In the genomic region with DNA sequence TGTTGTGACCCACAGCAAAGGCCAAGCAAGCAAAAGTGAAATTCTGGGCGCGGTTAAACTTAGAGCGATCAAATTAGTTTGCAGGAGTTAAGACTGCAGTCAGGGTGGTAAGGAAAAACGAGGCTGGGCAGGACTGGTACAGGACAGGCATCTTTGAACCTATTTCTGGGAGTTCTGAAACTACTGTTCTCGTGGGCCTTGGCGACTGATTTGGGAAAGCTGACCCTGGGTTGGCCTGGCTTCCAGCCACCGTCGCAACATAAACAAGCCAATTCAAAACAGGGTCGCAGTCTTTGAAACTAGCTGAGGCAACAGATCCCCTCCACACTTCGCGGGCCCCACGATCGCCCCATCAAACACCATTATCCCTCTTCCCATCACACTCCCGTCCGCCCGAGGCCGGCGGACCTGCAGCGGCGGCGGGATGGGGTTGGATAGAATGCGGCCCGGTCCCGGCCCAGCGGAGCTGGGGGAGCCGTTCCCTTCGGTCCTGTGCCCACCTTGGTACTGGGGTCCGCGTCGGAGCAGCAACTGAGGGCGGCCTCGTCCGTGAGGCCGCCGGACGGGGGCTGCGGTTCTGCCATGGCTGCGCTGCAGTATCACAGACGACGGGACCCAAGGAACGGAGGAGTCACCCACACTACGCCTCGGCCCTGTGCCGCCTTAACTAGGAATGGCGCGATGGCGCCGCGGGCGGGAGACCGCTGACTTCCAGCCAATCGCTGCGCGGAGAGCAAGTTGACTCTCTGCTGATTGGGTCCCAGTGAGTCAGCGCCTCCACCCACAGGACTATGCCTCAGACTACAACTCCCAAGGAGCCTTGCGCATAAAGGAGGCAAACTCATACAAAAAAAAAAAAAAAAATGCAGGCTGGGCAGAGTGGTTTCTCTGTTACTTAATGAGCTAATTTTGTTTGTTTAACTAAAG, we compare ENCODE assay signal across 1 cellular context.
TF ChIP-seq lines count a peak whose summit lies in the region.

Gene GLO1, minus strand, starts transcription at position 675 of the 927 bp plus-strand sequence. Its CDS starts 91 bp downstream, at position 584.

TF ChIP-seq in HepG2, 621 proteins besides CTCF, POLR2A, EP300 and RAD21 (continued from another document and continues in another):
- TF ChIP-seq, protein P1, sequence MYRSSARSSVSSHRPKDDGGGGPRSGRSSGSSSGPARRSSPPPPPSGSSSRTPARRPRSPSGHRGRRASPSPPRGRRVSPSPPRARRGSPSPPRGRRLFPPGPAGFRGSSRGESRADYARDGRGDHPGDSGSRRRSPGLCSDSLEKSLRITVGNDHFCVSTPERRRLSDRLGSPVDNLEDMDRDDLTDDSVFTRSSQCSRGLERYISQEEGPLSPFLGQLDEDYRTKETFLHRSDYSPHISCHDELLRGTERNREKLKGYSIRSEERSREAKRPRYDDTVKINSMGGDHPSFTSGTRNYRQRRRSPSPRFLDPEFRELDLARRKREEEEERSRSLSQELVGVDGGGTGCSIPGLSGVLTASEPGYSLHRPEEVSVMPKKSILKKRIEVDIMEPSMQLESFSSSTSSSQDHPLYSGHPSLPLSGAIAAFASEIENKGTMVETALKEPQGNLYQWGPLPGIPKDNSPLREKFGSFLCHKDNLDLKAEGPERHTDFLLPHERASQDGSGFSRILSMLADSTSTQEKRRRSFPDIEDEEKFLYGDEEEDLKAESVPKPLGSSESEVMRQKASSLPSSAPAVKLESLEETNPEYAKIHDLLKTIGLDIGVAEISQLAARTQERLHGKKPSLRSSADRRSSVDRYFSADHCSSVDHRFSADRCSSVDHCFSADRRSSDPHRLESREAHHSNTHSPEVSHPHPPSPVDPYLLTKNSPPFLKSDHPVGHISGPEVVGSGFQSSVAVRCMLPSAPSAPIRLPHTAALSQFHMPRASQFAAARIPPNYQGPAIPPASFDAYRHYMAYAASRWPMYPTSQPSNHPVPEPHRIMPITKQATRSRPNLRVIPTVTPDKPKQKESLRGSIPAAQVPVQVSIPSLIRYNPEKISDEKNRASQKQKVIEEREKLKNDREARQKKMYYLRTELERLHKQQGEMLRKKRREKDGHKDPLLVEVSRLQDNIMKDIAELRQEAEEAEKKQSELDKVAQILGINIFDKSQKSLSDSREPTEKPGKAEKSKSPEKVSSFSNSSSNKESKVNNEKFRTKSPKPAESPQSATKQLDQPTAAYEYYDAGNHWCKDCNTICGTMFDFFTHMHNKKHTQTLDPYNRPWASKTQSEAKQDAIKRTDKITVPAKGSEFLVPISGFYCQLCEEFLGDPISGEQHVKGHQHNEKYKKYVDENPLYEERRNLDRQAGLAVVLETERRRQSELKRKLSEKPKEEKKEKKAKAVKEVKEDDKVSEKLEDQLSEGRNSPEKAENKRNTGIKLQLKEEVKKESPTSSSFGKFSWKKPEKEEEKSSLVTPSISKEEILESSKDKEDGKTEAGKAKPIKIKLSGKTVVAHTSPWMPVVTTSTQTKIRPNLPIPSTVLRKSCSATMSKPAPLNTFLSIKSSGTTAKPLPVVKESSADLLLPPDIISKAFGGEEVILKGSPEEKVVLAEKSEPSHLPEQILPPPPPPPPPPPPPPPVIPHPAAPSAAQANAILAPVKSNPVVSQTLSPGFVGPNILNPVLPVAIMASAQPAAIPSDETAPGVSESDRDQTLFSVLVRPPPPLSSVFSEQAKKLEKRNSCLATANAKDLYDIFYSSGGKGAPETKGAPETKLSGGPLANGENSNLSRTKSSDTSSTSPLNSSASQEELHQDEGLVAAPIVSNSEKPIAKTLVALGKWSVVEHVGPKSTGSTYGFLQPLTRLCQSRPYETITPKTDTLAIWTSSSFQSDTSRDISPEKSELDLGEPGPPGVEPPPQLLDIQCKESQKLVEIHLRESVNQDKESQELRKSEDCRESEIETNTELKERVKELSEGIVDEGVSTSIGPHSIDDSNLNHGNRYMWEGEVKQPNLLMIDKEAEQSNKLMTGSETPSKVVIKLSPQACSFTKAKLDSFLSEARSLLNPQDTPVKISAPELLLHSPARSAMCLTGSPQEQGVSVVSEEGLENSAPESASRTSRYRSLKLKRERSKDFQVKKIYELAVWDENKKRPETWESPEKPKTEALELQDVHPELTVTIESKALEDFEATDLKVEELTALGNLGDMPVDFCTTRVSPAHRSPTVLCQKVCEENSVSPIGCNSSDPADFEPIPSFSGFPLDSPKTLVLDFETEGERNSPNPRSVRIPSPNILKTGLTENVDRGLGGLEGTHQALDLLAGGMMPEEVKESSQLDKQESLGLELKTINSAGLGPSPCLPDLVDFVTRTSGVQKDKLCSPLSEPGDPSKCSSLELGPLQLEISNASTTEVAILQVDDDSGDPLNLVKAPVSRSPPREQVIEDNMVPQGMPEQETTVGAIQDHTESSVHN (CRISPR knock-in tag; IDR thresholded peaks at IDR 0.05): no peak
- TF ChIP-seq MATR3 (CRISPR knock-in tag; IDR thresholded peaks at IDR 0.05): no peak
- 0 out of 2 replicates have a peak, but pooled peaks have one; percentile 42 for TF ChIP-seq SNAPC2 (CRISPR knock-in tag; IDR thresholded peaks at IDR 0.05)
- TF ChIP-seq LBX2 (CRISPR knock-in tag; IDR thresholded peaks at IDR 0.05; ENCODE audit: borderline replicate concordance): peak; percentile 80; the same call in 1 of the 2 replicates
- no peak for TF ChIP-seq ZNF431 (CRISPR knock-in tag; IDR thresholded peaks at IDR 0.05; ENCODE audit: borderline replicate concordance, low read depth)
- TF ChIP-seq HOXD1 (CRISPR knock-in tag; IDR thresholded peaks at IDR 0.05): 0 out of 2 replicates have a peak, but pooled peaks have one; percentile 18
- TF ChIP-seq PITX1 (CRISPR knock-in tag; IDR thresholded peaks at IDR 0.05): peak; percentile 77
- 0 out of 2 replicates have a peak, but pooled peaks have one; percentile 35 for TF ChIP-seq JUN (CRISPR knock-in tag; IDR thresholded peaks at IDR 0.05)
- TF ChIP-seq EED (CRISPR knock-in tag; IDR thresholded peaks at IDR 0.05): no peak; the same call in 1 of the 2 replicates
- TF ChIP-seq ZMYM4 (CRISPR knock-in tag; IDR thresholded peaks at IDR 0.05): peak; percentile 95
- no peak for TF ChIP-seq SRSF9 (IDR thresholded peaks at IDR 0.05; ENCODE audit: borderline replicate concordance, insufficient read depth, low read depth, low read length, poor library complexity, severe bottlenecking)
- TF ChIP-seq TARDBP (CRISPR knock-in tag; IDR thresholded peaks at IDR 0.05): peak; percentile 81; the same call in 1 of the 2 replicates
- TF ChIP-seq GABPA (IDR thresholded peaks at IDR 0.05; ENCODE audit: low read depth, low read length): no peak
- TF ChIP-seq GABPA (CRISPR knock-in tag; IDR thresholded peaks at IDR 0.05; ENCODE audit: low read depth): peak; percentile 67
- peak; percentile 18 for TF ChIP-seq ATAD3A (CRISPR knock-in tag; IDR thresholded peaks at IDR 0.05)
- TF ChIP-seq HNRNPLL (IDR thresholded peaks at IDR 0.05; ENCODE audit: low read depth, low read length, poor library complexity, severe bottlenecking): peak; percentile 85
- peak; percentile 62; the same call in 1 of the 2 replicates for TF ChIP-seq NR1H2 (CRISPR knock-in tag; IDR thresholded peaks at IDR 0.05; ENCODE audit: borderline replicate concordance, low read depth)
- 0 out of 2 replicates have a peak, but pooled peaks have one; percentile 18 for TF ChIP-seq ZNF674 (CRISPR knock-in tag; IDR thresholded peaks at IDR 0.05; ENCODE audit: low read depth)
- peak; percentile 88 for TF ChIP-seq ZNF781 (CRISPR knock-in tag; IDR thresholded peaks at IDR 0.05; ENCODE audit: borderline replicate concordance, not compliant biosample characterization)
- peak; percentile 74; the same call in 1 of the 2 replicates for TF ChIP-seq MTA1 (CRISPR knock-in tag; IDR thresholded peaks at IDR 0.05; ENCODE audit: borderline replicate concordance)
- peak; percentile 68; the same call in 1 of the 2 replicates for TF ChIP-seq ZNF430 (CRISPR knock-in tag; IDR thresholded peaks at IDR 0.05)
- TF ChIP-seq ZNF317 (CRISPR knock-in tag; IDR thresholded peaks at IDR 0.05): peak; percentile 70; the same call in 1 of the 2 replicates
- peak; percentile 89; the same call in 1 of the 2 replicates for TF ChIP-seq ZFP91 (CRISPR knock-in tag; IDR thresholded peaks at IDR 0.05; ENCODE audit: borderline replicate concordance)
- TF ChIP-seq ZNF441 (CRISPR knock-in tag; IDR thresholded peaks at IDR 0.05; ENCODE audit: borderline replicate concordance): peak; percentile 69; the same call in 1 of the 2 replicates
- TF ChIP-seq ZGPAT (CRISPR knock-in tag; IDR thresholded peaks at IDR 0.05): peak; percentile 84; the same call in 1 of the 2 replicates
- 0 out of 2 replicates have a peak, but pooled peaks have one; percentile 87 for TF ChIP-seq CAMTA2 (CRISPR knock-in tag; IDR thresholded peaks at IDR 0.05; ENCODE audit: borderline replicate concordance)
- TF ChIP-seq, protein P2, sequence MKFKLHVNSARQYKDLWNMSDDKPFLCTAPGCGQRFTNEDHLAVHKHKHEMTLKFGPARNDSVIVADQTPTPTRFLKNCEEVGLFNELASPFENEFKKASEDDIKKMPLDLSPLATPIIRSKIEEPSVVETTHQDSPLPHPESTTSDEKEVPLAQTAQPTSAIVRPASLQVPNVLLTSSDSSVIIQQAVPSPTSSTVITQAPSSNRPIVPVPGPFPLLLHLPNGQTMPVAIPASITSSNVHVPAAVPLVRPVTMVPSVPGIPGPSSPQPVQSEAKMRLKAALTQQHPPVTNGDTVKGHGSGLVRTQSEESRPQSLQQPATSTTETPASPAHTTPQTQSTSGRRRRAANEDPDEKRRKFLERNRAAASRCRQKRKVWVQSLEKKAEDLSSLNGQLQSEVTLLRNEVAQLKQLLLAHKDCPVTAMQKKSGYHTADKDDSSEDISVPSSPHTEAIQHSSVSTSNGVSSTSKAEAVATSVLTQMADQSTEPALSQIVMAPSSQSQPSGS (CRISPR knock-in tag; IDR thresholded peaks at IDR 0.05): peak; percentile 91
- no peak for TF ChIP-seq HDAC6 (IDR thresholded peaks at IDR 0.05; ENCODE audit: low read depth, low read length)
- no peak for TF ChIP-seq GTF2F1 (IDR thresholded peaks at IDR 0.05; ENCODE audit: low read length)
- peak; percentile 69 for TF ChIP-seq ELF3 (CRISPR knock-in tag; IDR thresholded peaks at IDR 0.05)
- TF ChIP-seq, protein P3, sequence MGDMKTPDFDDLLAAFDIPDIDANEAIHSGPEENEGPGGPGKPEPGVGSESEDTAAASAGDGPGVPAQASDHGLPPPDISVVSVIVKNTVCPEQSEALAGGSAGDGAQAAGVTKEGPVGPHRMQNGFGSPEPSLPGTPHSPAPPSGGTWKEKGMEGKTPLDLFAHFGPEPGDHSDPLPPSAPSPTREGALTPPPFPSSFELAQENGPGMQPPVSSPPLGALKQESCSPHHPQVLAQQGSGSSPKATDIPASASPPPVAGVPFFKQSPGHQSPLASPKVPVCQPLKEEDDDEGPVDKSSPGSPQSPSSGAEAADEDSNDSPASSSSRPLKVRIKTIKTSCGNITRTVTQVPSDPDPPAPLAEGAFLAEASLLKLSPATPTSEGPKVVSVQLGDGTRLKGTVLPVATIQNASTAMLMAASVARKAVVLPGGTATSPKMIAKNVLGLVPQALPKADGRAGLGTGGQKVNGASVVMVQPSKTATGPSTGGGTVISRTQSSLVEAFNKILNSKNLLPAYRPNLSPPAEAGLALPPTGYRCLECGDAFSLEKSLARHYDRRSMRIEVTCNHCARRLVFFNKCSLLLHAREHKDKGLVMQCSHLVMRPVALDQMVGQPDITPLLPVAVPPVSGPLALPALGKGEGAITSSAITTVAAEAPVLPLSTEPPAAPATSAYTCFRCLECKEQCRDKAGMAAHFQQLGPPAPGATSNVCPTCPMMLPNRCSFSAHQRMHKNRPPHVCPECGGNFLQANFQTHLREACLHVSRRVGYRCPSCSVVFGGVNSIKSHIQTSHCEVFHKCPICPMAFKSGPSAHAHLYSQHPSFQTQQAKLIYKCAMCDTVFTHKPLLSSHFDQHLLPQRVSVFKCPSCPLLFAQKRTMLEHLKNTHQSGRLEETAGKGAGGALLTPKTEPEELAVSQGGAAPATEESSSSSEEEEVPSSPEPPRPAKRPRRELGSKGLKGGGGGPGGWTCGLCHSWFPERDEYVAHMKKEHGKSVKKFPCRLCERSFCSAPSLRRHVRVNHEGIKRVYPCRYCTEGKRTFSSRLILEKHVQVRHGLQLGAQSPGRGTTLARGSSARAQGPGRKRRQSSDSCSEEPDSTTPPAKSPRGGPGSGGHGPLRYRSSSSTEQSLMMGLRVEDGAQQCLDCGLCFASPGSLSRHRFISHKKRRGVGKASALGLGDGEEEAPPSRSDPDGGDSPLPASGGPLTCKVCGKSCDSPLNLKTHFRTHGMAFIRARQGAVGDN (CRISPR knock-in tag; IDR thresholded peaks at IDR 0.05): peak; percentile 95
- 0 out of 2 replicates have a peak, but pooled peaks have one; percentile 17 for TF ChIP-seq MLLT10 (CRISPR knock-in tag; IDR thresholded peaks at IDR 0.05)
- TF ChIP-seq ATRX (CRISPR knock-in tag; IDR thresholded peaks at IDR 0.05; ENCODE audit: borderline replicate concordance): no peak
- TF ChIP-seq DBP (CRISPR knock-in tag; IDR thresholded peaks at IDR 0.05; ENCODE audit: not compliant biosample characterization): no peak
- TF ChIP-seq SUZ12 (IDR thresholded peaks at IDR 0.05; ENCODE audit: low read depth, low read length): peak; percentile 70
- TF ChIP-seq KLF6 (CRISPR knock-in tag; IDR thresholded peaks at IDR 0.05): peak; percentile 78; the same call in 1 of the 2 replicates
- TF ChIP-seq KDM2A (CRISPR knock-in tag; IDR thresholded peaks at IDR 0.05; ENCODE audit: borderline replicate concordance, low read depth): peak; percentile 94
- peak; percentile 92 for TF ChIP-seq ZNF224 (CRISPR knock-in tag; IDR thresholded peaks at IDR 0.05)
